1 cellular context compared by ENCODE assay signal in the genomic region with DNA sequence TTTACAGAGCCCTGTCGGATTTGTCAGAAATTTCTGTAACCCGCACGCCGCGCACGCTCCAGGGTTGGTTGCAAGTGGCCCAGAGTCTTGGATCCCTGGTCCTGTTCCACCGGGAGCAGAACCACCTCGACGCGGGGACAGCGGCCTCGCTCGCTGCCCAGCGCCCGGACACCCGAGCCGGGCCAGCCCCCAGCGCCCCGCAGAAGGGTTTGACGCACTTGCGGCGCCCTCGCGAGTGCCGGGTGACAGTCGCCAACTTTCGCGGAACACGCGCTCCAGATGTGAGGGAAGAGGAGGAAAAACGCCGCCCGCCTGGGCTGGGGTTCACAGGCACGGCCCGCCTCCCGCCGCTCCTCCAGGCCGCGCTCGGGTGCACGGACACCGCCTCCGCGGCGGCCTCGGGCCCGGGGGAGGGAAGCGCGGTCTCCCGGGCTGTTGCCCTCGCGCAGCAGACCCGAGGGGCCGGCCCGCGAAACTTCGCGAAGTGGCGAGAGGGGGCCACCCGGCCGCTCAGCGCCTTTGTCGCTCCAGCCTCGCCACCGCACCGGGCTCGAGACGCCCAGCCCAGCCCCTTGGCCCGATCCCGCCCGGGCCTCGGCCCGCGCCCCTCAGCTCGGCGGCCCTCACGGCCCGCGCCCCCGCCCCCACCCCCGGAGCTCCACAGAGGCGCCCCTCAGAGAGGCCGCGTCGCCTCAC.
TF ChIP-seq lines count a peak whose summit lies in the region.

No MANE protein-coding gene starts in this region.

TF ChIP-seq in GM23338, 12 proteins besides CTCF, POLR2A, EP300 and RAD21 (continued from another document):
- TF ChIP-seq, protein P1, sequence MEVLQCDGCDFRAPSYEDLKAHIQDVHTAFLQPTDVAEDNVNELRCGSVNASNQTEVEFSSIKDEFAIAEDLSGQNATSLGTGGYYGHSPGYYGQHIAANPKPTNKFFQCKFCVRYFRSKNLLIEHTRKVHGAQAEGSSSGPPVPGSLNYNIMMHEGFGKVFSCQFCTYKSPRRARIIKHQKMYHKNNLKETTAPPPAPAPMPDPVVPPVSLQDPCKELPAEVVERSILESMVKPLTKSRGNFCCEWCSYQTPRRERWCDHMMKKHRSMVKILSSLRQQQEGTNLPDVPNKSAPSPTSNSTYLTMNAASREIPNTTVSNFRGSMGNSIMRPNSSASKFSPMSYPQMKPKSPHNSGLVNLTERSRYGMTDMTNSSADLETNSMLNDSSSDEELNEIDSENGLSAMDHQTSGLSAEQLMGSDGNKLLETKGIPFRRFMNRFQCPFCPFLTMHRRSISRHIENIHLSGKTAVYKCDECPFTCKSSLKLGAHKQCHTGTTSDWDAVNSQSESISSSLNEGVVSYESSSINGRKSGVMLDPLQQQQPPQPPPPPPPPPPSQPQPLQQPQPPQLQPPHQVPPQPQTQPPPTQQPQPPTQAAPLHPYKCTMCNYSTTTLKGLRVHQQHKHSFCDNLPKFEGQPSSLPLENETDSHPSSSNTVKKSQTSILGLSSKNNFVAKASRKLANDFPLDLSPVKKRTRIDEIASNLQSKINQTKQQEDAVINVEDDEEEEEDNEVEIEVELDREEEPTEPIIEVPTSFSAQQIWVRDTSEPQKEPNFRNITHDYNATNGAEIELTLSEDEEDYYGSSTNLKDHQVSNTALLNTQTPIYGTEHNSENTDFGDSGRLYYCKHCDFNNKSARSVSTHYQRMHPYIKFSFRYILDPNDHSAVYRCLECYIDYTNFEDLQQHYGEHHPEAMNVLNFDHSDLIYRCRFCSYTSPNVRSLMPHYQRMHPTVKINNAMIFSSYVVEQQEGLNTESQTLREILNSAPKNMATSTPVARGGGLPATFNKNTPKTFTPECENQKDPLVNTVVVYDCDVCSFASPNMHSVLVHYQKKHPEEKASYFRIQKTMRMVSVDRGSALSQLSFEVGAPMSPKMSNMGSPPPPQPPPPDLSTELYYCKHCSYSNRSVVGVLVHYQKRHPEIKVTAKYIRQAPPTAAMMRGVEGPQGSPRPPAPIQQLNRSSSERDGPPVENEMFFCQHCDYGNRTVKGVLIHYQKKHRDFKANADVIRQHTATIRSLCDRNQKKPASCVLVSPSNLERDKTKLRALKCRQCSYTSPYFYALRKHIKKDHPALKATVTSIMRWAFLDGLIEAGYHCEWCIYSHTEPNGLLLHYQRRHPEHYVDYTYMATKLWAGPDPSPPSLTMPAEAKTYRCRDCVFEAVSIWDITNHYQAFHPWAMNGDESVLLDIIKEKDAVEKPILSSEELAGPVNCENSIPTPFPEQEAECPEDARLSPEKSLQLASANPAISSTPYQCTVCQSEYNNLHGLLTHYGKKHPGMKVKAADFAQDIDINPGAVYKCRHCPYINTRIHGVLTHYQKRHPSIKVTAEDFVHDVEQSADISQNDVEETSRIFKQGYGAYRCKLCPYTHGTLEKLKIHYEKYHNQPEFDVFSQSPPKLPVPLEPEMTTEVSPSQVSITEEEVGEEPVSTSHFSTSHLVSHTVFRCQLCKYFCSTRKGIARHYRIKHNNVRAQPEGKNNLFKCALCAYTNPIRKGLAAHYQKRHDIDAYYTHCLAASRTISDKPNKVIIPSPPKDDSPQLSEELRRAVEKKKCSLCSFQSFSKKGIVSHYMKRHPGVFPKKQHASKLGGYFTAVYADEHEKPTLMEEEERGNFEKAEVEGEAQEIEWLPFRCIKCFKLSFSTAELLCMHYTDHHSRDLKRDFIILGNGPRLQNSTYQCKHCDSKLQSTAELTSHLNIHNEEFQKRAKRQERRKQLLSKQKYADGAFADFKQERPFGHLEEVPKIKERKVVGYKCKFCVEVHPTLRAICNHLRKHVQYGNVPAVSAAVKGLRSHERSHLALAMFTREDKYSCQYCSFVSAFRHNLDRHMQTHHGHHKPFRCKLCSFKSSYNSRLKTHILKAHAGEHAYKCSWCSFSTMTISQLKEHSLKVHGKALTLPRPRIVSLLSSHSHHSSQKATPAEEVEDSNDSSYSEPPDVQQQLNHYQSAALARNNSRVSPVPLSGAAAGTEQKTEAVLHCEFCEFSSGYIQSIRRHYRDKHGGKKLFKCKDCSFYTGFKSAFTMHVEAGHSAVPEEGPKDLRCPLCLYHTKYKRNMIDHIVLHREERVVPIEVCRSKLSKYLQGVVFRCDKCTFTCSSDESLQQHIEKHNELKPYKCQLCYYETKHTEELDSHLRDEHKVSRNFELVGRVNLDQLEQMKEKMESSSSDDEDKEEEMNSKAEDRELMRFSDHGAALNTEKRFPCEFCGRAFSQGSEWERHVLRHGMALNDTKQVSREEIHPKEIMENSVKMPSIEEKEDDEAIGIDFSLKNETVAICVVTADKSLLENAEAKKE (CRISPR knock-in tag; IDR thresholded peaks at IDR 0.05), result no peak
- TF ChIP-seq NANOG (IDR thresholded peaks at IDR 0.05; ENCODE audit: borderline replicate concordance) (no peak), POLR2AphosphoS5 (IDR thresholded peaks at IDR 0.05; ENCODE audit: low read depth) (no peak), ZNF331 (CRISPR knock-in tag; IDR thresholded peaks at IDR 0.05; ENCODE audit: low read depth) (no peak), ZNF114 (CRISPR knock-in tag; IDR thresholded peaks at IDR 0.05) (no peak), CREB1 (CRISPR knock-in tag; IDR thresholded peaks at IDR 0.05; ENCODE audit: low read depth) (no peak), JUNB (IDR thresholded peaks at IDR 0.05; ENCODE audit: unreplicated experiment) (no peak), EZH2phosphoT487 (IDR thresholded peaks at IDR 0.05; ENCODE audit: unreplicated experiment) (no peak), EZH2 (IDR thresholded peaks at IDR 0.05; ENCODE audit: low read depth, unreplicated experiment) (no peak)
- TF ChIP-seq, protein P2, sequence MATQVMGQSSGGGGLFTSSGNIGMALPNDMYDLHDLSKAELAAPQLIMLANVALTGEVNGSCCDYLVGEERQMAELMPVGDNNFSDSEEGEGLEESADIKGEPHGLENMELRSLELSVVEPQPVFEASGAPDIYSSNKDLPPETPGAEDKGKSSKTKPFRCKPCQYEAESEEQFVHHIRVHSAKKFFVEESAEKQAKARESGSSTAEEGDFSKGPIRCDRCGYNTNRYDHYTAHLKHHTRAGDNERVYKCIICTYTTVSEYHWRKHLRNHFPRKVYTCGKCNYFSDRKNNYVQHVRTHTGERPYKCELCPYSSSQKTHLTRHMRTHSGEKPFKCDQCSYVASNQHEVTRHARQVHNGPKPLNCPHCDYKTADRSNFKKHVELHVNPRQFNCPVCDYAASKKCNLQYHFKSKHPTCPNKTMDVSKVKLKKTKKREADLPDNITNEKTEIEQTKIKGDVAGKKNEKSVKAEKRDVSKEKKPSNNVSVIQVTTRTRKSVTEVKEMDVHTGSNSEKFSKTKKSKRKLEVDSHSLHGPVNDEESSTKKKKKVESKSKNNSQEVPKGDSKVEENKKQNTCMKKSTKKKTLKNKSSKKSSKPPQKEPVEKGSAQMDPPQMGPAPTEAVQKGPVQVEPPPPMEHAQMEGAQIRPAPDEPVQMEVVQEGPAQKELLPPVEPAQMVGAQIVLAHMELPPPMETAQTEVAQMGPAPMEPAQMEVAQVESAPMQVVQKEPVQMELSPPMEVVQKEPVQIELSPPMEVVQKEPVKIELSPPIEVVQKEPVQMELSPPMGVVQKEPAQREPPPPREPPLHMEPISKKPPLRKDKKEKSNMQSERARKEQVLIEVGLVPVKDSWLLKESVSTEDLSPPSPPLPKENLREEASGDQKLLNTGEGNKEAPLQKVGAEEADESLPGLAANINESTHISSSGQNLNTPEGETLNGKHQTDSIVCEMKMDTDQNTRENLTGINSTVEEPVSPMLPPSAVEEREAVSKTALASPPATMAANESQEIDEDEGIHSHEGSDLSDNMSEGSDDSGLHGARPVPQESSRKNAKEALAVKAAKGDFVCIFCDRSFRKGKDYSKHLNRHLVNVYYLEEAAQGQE (IDR thresholded peaks at IDR 0.05; ENCODE audit: unreplicated experiment), result no peak
